ENCODE assay signal across 27 cellular contexts in genomic region chr2:171241771-171242170, GRCh38.
"Had no signal": no experiment of that assay in that cellular context is flagged by ENCODE, and none has a peak within 500 bp of the region (broad histone marks: within the 10 kb centered on the region; RNA-seq: fewer than 3 reads in every experiment).

No MANE protein-coding gene starts in this region.

- H3K36me3 Mint-ChIP-seq: natural killer cell, type B pancreatic cell had no signal

- H3K9me3 ChIP-seq: ovary, prostate gland, uterus had no signal

- H3K27me3 ChIP-seq: left lung, ovary, stomach, tibial artery, uterus had no signal

- H3K4me1 Mint-ChIP-seq: mesothelial cell of epicardium, natural killer cell, nephron progenitor cell had no signal

- H3K9me3 Mint-ChIP-seq: natural killer cell had no signal

- H3K27ac ChIP-seq: left lung, lower lobe of right lung, ovary, prostate gland, skin epidermis, stomach, thoracic aorta, tibial artery, uterus had no signal

- DNase-seq: hippocampal formation; kidney; left colon; left lung; lower lobe of right lung; mesendoderm; naive B cell; natural killer cell; nephron progenitor cell; ovary; retina; right cardiac atrium; stimulated activated CD4-positive, alpha-beta T cell treated with anti-CD3 and anti-CD28 coated beads, Interleukin-12 subunit alpha, Interleukin-12 subunit beta, amount 100 ng/mL, for 4 hours; stimulated activated CD4-positive, alpha-beta T cell treated with anti-CD3 and anti-CD28 coated beads, Interleukin-15, amount 100 ng/mL, for 24 hours; stimulated activated CD4-positive, alpha-beta T cell treated with anti-CD3 and anti-CD28 coated beads, Interleukin-2, amount 100 ng/mL, for 24 hours; stimulated activated CD4-positive, alpha-beta T cell treated with anti-CD3 and anti-CD28 coated beads, Interleukin-4, amount 100 ng/mL, for 1 hour; stimulated activated naive B cell treated with anti-CD40 and anti-IgM and Interleukin-4, amounts not matched to agents 10 μg/mL and 1 μg/mL and 100 μg/mL, for 72 hours; stimulated activated naive CD8-positive, alpha-beta T cell treated with anti-CD3 and anti-CD28 coated beads, Interleukin-15, Interleukin-2, amounts not matched to agents 100 U/mL and 50 U/mL, for 24 hours; stomach; tibial artery; uterus had no signal

- ATAC-seq: left colon; left lung; lower lobe of right lung; natural killer cell; right cardiac atrium; sciatic nerve; stimulated activated naive B cell treated with anti-CD40 and anti-IgM and Interleukin-4, amounts not matched to agents 10 μg/mL and 1 μg/mL and 100 μg/mL, for 72 hours; stimulated activated naive CD8-positive, alpha-beta T cell treated with anti-CD3 and anti-CD28 coated beads, Interleukin-15, Interleukin-2, amounts not matched to agents 100 U/mL and 50 U/mL, for 24 hours had no signal

- FAIRE-seq: kidney had no signal

- H3K36me3 ChIP-seq: left lung, lower lobe of right lung, ovary, prostate gland, stomach, thoracic aorta, tibial artery, uterus had no signal

- H3K4me3 Mint-ChIP-seq: mesothelial cell of epicardium; naive B cell; natural killer cell; nephron progenitor cell; stimulated activated naive B cell treated with anti-CD40 and anti-IgM and Interleukin-4, amounts not matched to agents 10 μg/mL and 1 μg/mL and 100 μg/mL, for 72 hours; type B pancreatic cell had no signal

- H3K27me3 Mint-ChIP-seq: naive B cell; stimulated activated naive B cell treated with anti-CD40 and anti-IgM and Interleukin-4, amounts not matched to agents 10 μg/mL and 1 μg/mL and 100 μg/mL, for 72 hours; type B pancreatic cell had no signal

- H3K4me3 ChIP-seq: left lung, lower lobe of right lung, ovary, prostate gland, skin epidermis, stomach, thoracic aorta, tibial artery, uterus had no signal

- H3K4me1 ChIP-seq: lower lobe of right lung, prostate gland, stomach, tibial artery, uterus had no signal

- H3K27ac Mint-ChIP-seq: mesothelial cell of epicardium; naive B cell; natural killer cell; nephron progenitor cell; stimulated activated naive B cell treated with anti-CD40 and anti-IgM and Interleukin-4, amounts not matched to agents 10 μg/mL and 1 μg/mL and 100 μg/mL, for 72 hours; type B pancreatic cell had no signal
